1 cellular context compared by ENCODE assay signal in the genomic region with DNA sequence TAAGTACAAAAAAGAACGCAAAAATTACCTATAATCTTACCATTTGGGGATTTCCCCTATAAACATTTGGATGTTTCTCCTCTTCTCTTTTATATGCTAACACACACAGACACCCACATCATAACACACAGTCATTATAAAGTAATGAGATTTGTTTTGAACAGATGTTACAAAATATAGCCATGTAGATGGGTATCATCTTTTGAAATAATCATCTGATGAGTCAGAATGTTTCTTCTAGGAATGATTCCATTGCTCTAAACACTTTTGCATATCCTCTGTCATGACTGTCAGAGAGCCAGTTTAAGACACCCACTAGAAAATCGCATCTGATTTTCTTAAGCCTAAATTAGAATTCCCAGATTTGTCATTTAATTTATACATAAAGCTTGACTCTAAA.
A peak's percentile ranks its signal among the peaks of the same experiment; 100 is the strongest.
TF ChIP-seq lines count a peak whose summit lies in the region.

No MANE protein-coding gene starts in this region.

TF ChIP-seq in SK-N-SH treated with all-trans-retinoic acid at 6 μM for 48 hours, 23 proteins besides CTCF, POLR2A, EP300 and RAD21 (continued from another document):
- TF ChIP-seq, protein P1, sequence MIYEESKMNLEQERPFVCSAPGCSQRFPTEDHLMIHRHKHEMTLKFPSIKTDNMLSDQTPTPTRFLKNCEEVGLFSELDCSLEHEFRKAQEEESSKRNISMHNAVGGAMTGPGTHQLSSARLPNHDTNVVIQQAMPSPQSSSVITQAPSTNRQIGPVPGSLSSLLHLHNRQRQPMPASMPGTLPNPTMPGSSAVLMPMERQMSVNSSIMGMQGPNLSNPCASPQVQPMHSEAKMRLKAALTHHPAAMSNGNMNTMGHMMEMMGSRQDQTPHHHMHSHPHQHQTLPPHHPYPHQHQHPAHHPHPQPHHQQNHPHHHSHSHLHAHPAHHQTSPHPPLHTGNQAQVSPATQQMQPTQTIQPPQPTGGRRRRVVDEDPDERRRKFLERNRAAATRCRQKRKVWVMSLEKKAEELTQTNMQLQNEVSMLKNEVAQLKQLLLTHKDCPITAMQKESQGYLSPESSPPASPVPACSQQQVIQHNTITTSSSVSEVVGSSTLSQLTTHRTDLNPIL (CRISPR knock-in tag; IDR thresholded peaks at IDR 0.05; ENCODE audit: low read depth), result 0 out of 2 replicates have a peak, but pooled peaks have one; percentile 9
- TF ChIP-seq ISL1 (CRISPR knock-in tag; IDR thresholded peaks at IDR 0.05), result peak; percentile 67
- 0 out of 2 replicates have a peak, but pooled peaks have one; percentile 41 for TF ChIP-seq ZFP3 (CRISPR knock-in tag; IDR thresholded peaks at IDR 0.05)
- TF ChIP-seq, protein P2, sequence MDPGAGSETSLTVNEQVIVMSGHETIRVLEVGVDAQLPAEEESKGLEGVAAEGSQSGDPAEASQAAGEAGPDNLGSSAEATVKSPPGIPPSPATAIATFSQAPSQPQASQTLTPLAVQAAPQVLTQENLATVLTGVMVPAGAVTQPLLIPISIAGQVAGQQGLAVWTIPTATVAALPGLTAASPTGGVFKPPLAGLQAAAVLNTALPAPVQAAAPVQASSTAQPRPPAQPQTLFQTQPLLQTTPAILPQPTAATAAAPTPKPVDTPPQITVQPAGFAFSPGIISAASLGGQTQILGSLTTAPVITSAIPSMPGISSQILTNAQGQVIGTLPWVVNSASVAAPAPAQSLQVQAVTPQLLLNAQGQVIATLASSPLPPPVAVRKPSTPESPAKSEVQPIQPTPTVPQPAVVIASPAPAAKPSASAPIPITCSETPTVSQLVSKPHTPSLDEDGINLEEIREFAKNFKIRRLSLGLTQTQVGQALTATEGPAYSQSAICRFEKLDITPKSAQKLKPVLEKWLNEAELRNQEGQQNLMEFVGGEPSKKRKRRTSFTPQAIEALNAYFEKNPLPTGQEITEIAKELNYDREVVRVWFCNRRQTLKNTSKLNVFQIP (CRISPR knock-in tag; IDR thresholded peaks at IDR 0.05; ENCODE audit: borderline replicate concordance, low read depth), result no peak
